ENCODE assay signal across 27 cellular contexts in genomic region chr2:23571066-23571465, GRCh38.
"Had no signal": no experiment of that assay in that cellular context is flagged by ENCODE, and none has a peak within 500 bp of the region (broad histone marks: within the 10 kb centered on the region; RNA-seq: fewer than 3 reads in every experiment).

No MANE protein-coding gene starts in this region.

- H3K4me1 ChIP-seq: Peyer's patch, SJSA1 had no signal

- ATAC-seq: activated CD8-positive, alpha-beta memory T cell treated with anti-CD3 and anti-CD28 coated beads, Interleukin-2, amount 10 ng/mL, durations not matched to agents 7 days and 5 days; activated naive CD4-positive, alpha-beta T cell treated with anti-CD3 and anti-CD28 coated beads, Interleukin-2, amount 50 U/mL, for 72 hours; activated naive CD8-positive, alpha-beta T cell treated with anti-CD3 and anti-CD28 coated beads, Interleukin-2, amount 50 U/mL, for 24 hours; SK-N-SH treated with all-trans-retinoic acid at 6 μM for 48 hours had no signal

- H3K27ac Mint-ChIP-seq: activated B cell treated with CpG ODN at 0.5 μM for 24 hours; activated CD4-positive, alpha-beta T cell treated with anti-CD3 and anti-CD28 coated beads, Interleukin-2, amount 10 ng/mL, durations not matched to agents 24 days and 14 days; activated CD8-positive, alpha-beta memory T cell treated with anti-CD3 and anti-CD28 coated beads, Interleukin-2, amount 10 ng/mL, durations not matched to agents 7 days and 5 days; activated naive CD4-positive, alpha-beta T cell treated with anti-CD3 and anti-CD28 coated beads, Interleukin-2, amount 50 U/mL, for 72 hours; activated naive CD8-positive, alpha-beta T cell treated with anti-CD3 and anti-CD28 coated beads, Interleukin-2, amount 50 U/mL, for 24 hours; activated T-cell treated with anti-CD3 and anti-CD28 coated beads, Interleukin-2, amount 50 U/mL, for 24 hours; activated T-helper 1 cell treated with anti-CD3 and anti-CD28 coated beads, Interleukin-12 subunit alpha, Interleukin-12 subunit beta, Interleukin-2, Interleukin-4 antibody, amounts not matched to agents 30 ng/mL and 10 ng/mL and 1 ng/mL, durations not matched to agents 14 hours and 24 hours and 36 hours had no signal

- H3K4me3 Mint-ChIP-seq: activated B cell treated with CpG ODN at 0.5 μM for 24 hours; activated CD4-positive, alpha-beta T cell treated with anti-CD3 and anti-CD28 coated beads, Interleukin-2, amount 10 ng/mL, durations not matched to agents 24 days and 14 days; activated CD8-positive, alpha-beta memory T cell treated with anti-CD3 and anti-CD28 coated beads, Interleukin-2, amount 10 ng/mL, durations not matched to agents 7 days and 5 days; activated naive CD8-positive, alpha-beta T cell treated with anti-CD3 and anti-CD28 coated beads, Interleukin-2, amount 50 U/mL, for 24 hours; activated T-cell treated with anti-CD3 and anti-CD28 coated beads, Interleukin-2, amount 50 U/mL, for 24 hours; activated T-helper 1 cell treated with anti-CD3 and anti-CD28 coated beads, Interleukin-12 subunit alpha, Interleukin-12 subunit beta, Interleukin-2, Interleukin-4 antibody, amounts not matched to agents 30 ng/mL and 10 ng/mL and 1 ng/mL, durations not matched to agents 14 hours and 24 hours and 36 hours; brain had no signal

- H3K36me3 Mint-ChIP-seq: activated CD8-positive, alpha-beta memory T cell treated with anti-CD3 and anti-CD28 coated beads, Interleukin-2, amount 10 ng/mL, durations not matched to agents 7 days and 5 days; activated naive CD4-positive, alpha-beta T cell treated with anti-CD3 and anti-CD28 coated beads, Interleukin-2, amount 50 U/mL, for 72 hours; brain had no signal

- H3K36me3 ChIP-seq: cardiac muscle cell, MG63, Peyer's patch, SJSA1 had no signal

- H3K9me3 Mint-ChIP-seq: activated B cell treated with CpG ODN at 0.5 μM for 24 hours; activated CD4-positive, alpha-beta T cell treated with anti-CD3 and anti-CD28 coated beads, Interleukin-2, amount 10 ng/mL, durations not matched to agents 24 days and 14 days; activated naive CD4-positive, alpha-beta T cell treated with anti-CD3 and anti-CD28 coated beads, Interleukin-2, amount 50 U/mL, for 72 hours; activated naive CD8-positive, alpha-beta T cell treated with anti-CD3 and anti-CD28 coated beads, Interleukin-2, amount 50 U/mL, for 24 hours; activated T-cell treated with anti-CD3 and anti-CD28 coated beads, Interleukin-2, amount 50 U/mL, for 24 hours; activated T-helper 1 cell treated with anti-CD3 and anti-CD28 coated beads, Interleukin-12 subunit alpha, Interleukin-12 subunit beta, Interleukin-2, Interleukin-4 antibody, amounts not matched to agents 30 ng/mL and 10 ng/mL and 1 ng/mL, durations not matched to agents 14 hours and 24 hours and 36 hours had no signal

- H3K27ac ChIP-seq: Peyer's patch, RWPE1, SJSA1 had no signal

- DNase-seq: activated B cell treated with CpG ODN at 0.5 μM for 24 hours; activated CD4-positive, alpha-beta T cell treated with anti-CD3 and anti-CD28 coated beads for 1 hour; activated CD4-positive, alpha-beta T cell treated with anti-CD3 and anti-CD28 coated beads, Interleukin-2, amount 10 ng/mL, durations not matched to agents 24 days and 14 days; activated CD4-positive, alpha-beta T cell treated with anti-CD3 and anti-CD28 coated beads, Interleukin-2, amount 50 U/mL, for 48 hours; activated CD8-positive, alpha-beta memory T cell treated with anti-CD3 and anti-CD28 coated beads, Interleukin-2, amount 10 ng/mL, durations not matched to agents 7 days and 5 days; activated effector memory CD4-positive, alpha-beta T cell treated with Interleukin-2 at 50 U/mL for 16 hours; activated naive CD4-positive, alpha-beta T cell; activated naive CD8-positive, alpha-beta T cell treated with anti-CD3 and anti-CD28 coated beads, Interleukin-2, amount 50 U/mL, for 24 hours; activated T-cell treated with anti-CD3 and anti-CD28 coated beads, Interleukin-2, amount 50 U/mL, for 24 hours; amygdala; MG63; MV-4-11; NCI-H1105 treated with DMSO at 0.1 percent for 48 hours; NCI-H1436 treated with DMSO at 0.1 percent for 48 hours; NCI-H187; NCI-H2081; NCI-H524; Peyer's patch; Right ventricle myocardium superior; SW 1271 had no signal

- H3K9me3 ChIP-seq: MG63, Peyer's patch, SJSA1 had no signal

- H3K4me1 Mint-ChIP-seq: activated B cell treated with CpG ODN at 0.5 μM for 24 hours; activated CD4-positive, alpha-beta T cell treated with anti-CD3 and anti-CD28 coated beads, Interleukin-2, amount 10 ng/mL, durations not matched to agents 24 days and 14 days; activated CD8-positive, alpha-beta memory T cell treated with anti-CD3 and anti-CD28 coated beads, Interleukin-2, amount 10 ng/mL, durations not matched to agents 7 days and 5 days; activated naive CD8-positive, alpha-beta T cell treated with anti-CD3 and anti-CD28 coated beads, Interleukin-2, amount 50 U/mL, for 24 hours had no signal

- H3K27me3 ChIP-seq: cardiac muscle cell, MG63, Peyer's patch, SJSA1 had no signal

- H3K27me3 Mint-ChIP-seq: activated B cell treated with CpG ODN at 0.5 μM for 24 hours; activated naive CD8-positive, alpha-beta T cell treated with anti-CD3 and anti-CD28 coated beads, Interleukin-2, amount 50 U/mL, for 24 hours; activated T-cell treated with anti-CD3 and anti-CD28 coated beads, Interleukin-2, amount 50 U/mL, for 24 hours; brain had no signal

- H3K4me3 ChIP-seq: cardiac muscle cell, MG63, Peyer's patch, SJSA1 had no signal
